In the genomic region with DNA sequence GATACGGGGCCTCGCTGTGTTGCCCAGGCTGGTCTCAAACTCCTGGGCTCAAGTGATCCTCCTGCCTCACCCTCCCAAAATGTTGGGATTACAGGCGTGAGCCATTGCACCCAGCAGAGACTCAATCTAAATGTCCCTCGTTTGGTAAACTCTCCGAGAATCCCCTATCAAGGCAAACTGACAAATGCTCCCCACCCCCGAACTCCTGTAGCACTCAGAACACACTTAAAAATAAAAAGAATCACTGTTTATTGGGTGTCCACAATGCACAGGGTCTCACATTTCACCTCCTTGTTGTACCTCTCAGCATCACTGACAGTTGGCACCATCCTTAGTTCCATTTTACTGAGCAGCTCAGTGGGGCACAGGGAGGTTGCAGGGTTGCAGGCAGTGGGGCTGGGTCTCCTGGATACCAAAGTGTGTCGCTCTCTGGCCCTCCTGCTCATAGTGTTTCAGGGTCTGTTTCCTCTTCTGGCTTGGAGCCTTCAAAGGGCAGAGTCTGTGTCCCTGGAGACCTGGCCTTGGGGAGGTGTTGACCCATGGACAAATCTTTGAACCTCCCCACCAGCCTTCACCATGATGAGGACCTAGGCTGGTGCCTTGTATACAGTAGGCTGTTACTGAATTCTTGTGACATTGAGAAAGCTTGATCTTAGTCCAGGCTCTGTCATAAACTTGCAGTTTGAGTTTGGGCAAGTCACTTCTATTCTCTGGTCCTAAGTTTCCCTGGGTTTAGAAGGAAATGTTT, we compare ENCODE assay signal across 10 cellular contexts. TPM values are rescaled to one million over a fixed set of nuclear protein-coding genes. Genes with fewer than 3 reads are reported as not detected.
DNase-seq lines count a peak whose midpoint lies in the region; ATAC-seq lines count a peak whose summit lies in the region.
"Had no signal": no experiment of that assay in that cellular context is flagged by ENCODE, and none has a peak within 500 bp of the region (broad histone marks: within the 10 kb centered on the region; RNA-seq: fewer than 3 reads in every experiment).

No MANE protein-coding gene starts in this region.

- no peaks in the 10 kb centered on the region for H3K9me3 ChIP-seq in HAP-1
- H3K9me3 ChIP-seq: MG63 had no signal

- peak overlapping the region; percentile 30 for H3K4me3 Mint-ChIP-seq in activated CD4-positive, alpha-beta T cell treated with anti-CD3 and anti-CD28 coated beads, Interleukin-2, amount 10 ng/mL, durations not matched to agents 24 days and 14 days
- H3K4me3 Mint-ChIP-seq in effector memory CD8-positive, alpha-beta T cell: peak overlapping the region; percentile 54 to 56
- H3K4me3 Mint-ChIP-seq in stimulated activated effector memory CD8-positive, alpha-beta T cell treated with anti-CD3 and anti-CD28 coated beads, Interleukin-12 subunit alpha, Interleukin-12 subunit beta, amount 100 ng/mL, for 72 hours: peak overlapping the region; percentile 70

- peak; percentile 33 for ATAC-seq in HG03354 (IDR thresholded peaks at IDR 0.05; ENCODE audit: poor library complexity, severe bottlenecking, unreplicated experiment)
- ATAC-seq in effector memory CD8-positive, alpha-beta T cell (replicated peaks): no peak
- no peak for ATAC-seq in stimulated activated effector memory CD8-positive, alpha-beta T cell treated with anti-CD3 and anti-CD28 coated beads, Interleukin-12 subunit alpha, Interleukin-12 subunit beta, amount 100 ng/mL, for 72 hours
- ATAC-seq in GM19328 (IDR thresholded peaks at IDR 0.05; ENCODE audit: unreplicated experiment): no peak

- DNase-seq in activated CD4-positive, alpha-beta T cell treated with anti-CD3 and anti-CD28 coated beads, Interleukin-2, amount 10 ng/mL, durations not matched to agents 24 days and 14 days: no peak
- DNase-seq in activated CD4-positive, alpha-beta T cell treated with anti-CD3 and anti-CD28 coated beads, Interleukin-2, amount 50 U/mL, for 1 hour: no peak
- no peak for DNase-seq in effector memory CD8-positive, alpha-beta T cell
- no peak for DNase-seq in stimulated activated effector memory CD8-positive, alpha-beta T cell treated with anti-CD3 and anti-CD28 coated beads, Interleukin-12 subunit alpha, Interleukin-12 subunit beta, amount 100 ng/mL, for 72 hours (ENCODE audit: low spot score in 2 of 2)
- DNase-seq in HAP-1 (ENCODE audit: low spot score in 2 of 2) (no peak), EL (no peak)
- DNase-seq: HCEC 1CT had no signal

- intact Hi-C loops in activated CD4-positive, alpha-beta T cell treated with anti-CD3 and anti-CD28 coated beads, Interleukin-2, amount 10 ng/mL, durations not matched to agents 24 days and 14 days (cut with micrococcal nuclease): no loop called here

- H3K4me1 Mint-ChIP-seq in activated CD4-positive, alpha-beta T cell treated with anti-CD3 and anti-CD28 coated beads, Interleukin-2, amount 10 ng/mL, durations not matched to agents 24 days and 14 days: peaks cover 18% of the 10 kb centered on the region
- peaks cover 13 to 15% of the 10 kb centered on the region in 2 donors for H3K4me1 Mint-ChIP-seq in effector memory CD8-positive, alpha-beta T cell (ENCODE audit: low read depth in 2 of 2)
- H3K4me1 Mint-ChIP-seq in stimulated activated effector memory CD8-positive, alpha-beta T cell treated with anti-CD3 and anti-CD28 coated beads, Interleukin-12 subunit alpha, Interleukin-12 subunit beta, amount 100 ng/mL, for 72 hours: peaks cover 21% of the 10 kb centered on the region

- H3K36me3 ChIP-seq in HAP-1 (replicated peaks): no peaks in the 10 kb centered on the region
- H3K36me3 ChIP-seq: MG63 had no signal

- no peaks in the 10 kb centered on the region for H3K4me1 ChIP-seq in HAP-1

- in situ Hi-C loops in HAP-1 (cut with MboI; ENCODE audit: low sequenced_read_pairs): no loop called here

- H3K27me3 Mint-ChIP-seq in activated CD4-positive, alpha-beta T cell treated with anti-CD3 and anti-CD28 coated beads, Interleukin-2, amount 10 ng/mL, durations not matched to agents 24 days and 14 days: no peaks in the 10 kb centered on the region
- no peaks in the 10 kb centered on the region for H3K27me3 Mint-ChIP-seq in effector memory CD8-positive, alpha-beta T cell

- H3K27ac Mint-ChIP-seq in activated CD4-positive, alpha-beta T cell treated with anti-CD3 and anti-CD28 coated beads, Interleukin-2, amount 10 ng/mL, durations not matched to agents 24 days and 14 days: no peak overlapping the region
- peak overlapping the region; percentile 71 to 79 for H3K27ac Mint-ChIP-seq in effector memory CD8-positive, alpha-beta T cell
- H3K27ac Mint-ChIP-seq in stimulated activated effector memory CD8-positive, alpha-beta T cell treated with anti-CD3 and anti-CD28 coated beads, Interleukin-12 subunit alpha, Interleukin-12 subunit beta, amount 100 ng/mL, for 72 hours: peak overlapping the region; percentile 88

- H3K9me3 Mint-ChIP-seq in activated CD4-positive, alpha-beta T cell treated with anti-CD3 and anti-CD28 coated beads, Interleukin-2, amount 10 ng/mL, durations not matched to agents 24 days and 14 days: no peaks in the 10 kb centered on the region
- H3K9me3 Mint-ChIP-seq in effector memory CD8-positive, alpha-beta T cell: no peaks in the 10 kb centered on the region
- H3K9me3 Mint-ChIP-seq in stimulated activated effector memory CD8-positive, alpha-beta T cell treated with anti-CD3 and anti-CD28 coated beads, Interleukin-12 subunit alpha, Interleukin-12 subunit beta, amount 100 ng/mL, for 72 hours: no peaks in the 10 kb centered on the region

- H3K4me3 ChIP-seq in HAP-1: no peak overlapping the region
- H3K4me3 ChIP-seq: MG63 had no signal

- H3K36me3 Mint-ChIP-seq in activated CD4-positive, alpha-beta T cell treated with anti-CD3 and anti-CD28 coated beads, Interleukin-2, amount 10 ng/mL, durations not matched to agents 24 days and 14 days (ENCODE audit: low read depth): no peaks in the 10 kb centered on the region
- no peaks in the 10 kb centered on the region for H3K36me3 Mint-ChIP-seq in effector memory CD8-positive, alpha-beta T cell (ENCODE audit: insufficient read depth)
- no peaks in the 10 kb centered on the region for H3K36me3 Mint-ChIP-seq in stimulated activated effector memory CD8-positive, alpha-beta T cell treated with anti-CD3 and anti-CD28 coated beads, Interleukin-12 subunit alpha, Interleukin-12 subunit beta, amount 100 ng/mL, for 72 hours

- H3K27me3 ChIP-seq in HAP-1 (ENCODE audit: low read depth): no peaks in the 10 kb centered on the region
- H3K27me3 ChIP-seq: MG63 had no signal

RNA-seq across cellular contexts. Expression of a gene that starts 8.6 kb away (rescaled TPM):
- total RNA-seq in activated CD4-positive, alpha-beta T cell treated with anti-CD3 and anti-CD28 coated beads, Interleukin-2, amount 10 ng/mL, durations not matched to agents 24 days and 14 days: 3.6 and 5.4 TPM in 2 replicates

RNA-seq across cellular contexts. Expression of a gene that starts 47.9 kb away (rescaled TPM):
- total RNA-seq in activated CD4-positive, alpha-beta T cell treated with anti-CD3 and anti-CD28 coated beads, Interleukin-2, amount 10 ng/mL, durations not matched to agents 24 days and 14 days: 13.4 and 13.7 TPM in 2 replicates
